In the genomic region with DNA sequence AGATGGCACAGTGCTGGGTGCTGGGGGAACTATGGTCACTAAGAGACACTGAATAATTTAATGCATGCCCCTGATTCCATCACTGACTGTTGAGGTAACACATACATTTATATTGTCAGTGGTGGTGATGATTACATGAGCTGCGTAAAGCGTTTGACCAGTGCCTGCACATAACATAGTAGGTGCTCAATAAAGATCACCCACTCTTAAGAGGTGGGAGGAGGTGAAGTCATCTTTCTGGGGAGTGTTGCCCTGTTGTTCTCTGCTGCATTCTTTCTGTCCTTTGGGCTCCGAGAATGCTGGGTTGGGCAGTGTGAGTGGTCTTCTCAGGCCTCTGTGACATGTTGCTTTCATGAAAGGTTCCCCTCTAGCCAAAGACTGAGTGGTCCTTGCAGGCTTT, we compare ENCODE assay signal across 17 cellular contexts.
DNase-seq lines count a peak whose midpoint lies in the region; ATAC-seq, FAIRE-seq and TF ChIP-seq lines count a peak whose summit lies in the region.
"Had no signal": no experiment of that assay in that cellular context is flagged by ENCODE, and none has a peak within 500 bp of the region (broad histone marks: within the 10 kb centered on the region; RNA-seq: fewer than 3 reads in every experiment).

No MANE protein-coding gene starts in this region.

- DNase-seq in HepG2 (ENCODE audit: low spot score) (no peak), right lobe of liver (no peak), bronchial epithelial cell (ENCODE audit: low read depth) (no peak), trophoblast cell (no peak), transverse colon (no peak), foreskin melanocyte (no peak), GM03348 (ENCODE audit: low spot score) (no peak), DMS53 (lab: John Stamatoyannopoulos, UW) (no peak)
- DNase-seq: AML-193; CD4-positive, alpha-beta T cell; DMS79 treated with DMSO at 0.1 percent for 48 hours; H9 had no signal

- no peaks in the 10 kb centered on the region for H3K9me3 ChIP-seq in HepG2 (ENCODE audit: low read length)
- H3K9me3 ChIP-seq in right lobe of liver: no peaks in the 10 kb centered on the region
- H3K9me3 ChIP-seq in trophoblast cell (ENCODE audit: insufficient read depth, low read depth, low read length): no peaks in the 10 kb centered on the region
- H3K9me3 ChIP-seq in transverse colon: no peaks in the 10 kb centered on the region
- H3K9me3 ChIP-seq: A549, Caco-2 had no signal

- H3K27ac ChIP-seq in HepG2 (ENCODE audit: extremely low read length, insufficient read depth, low read length) (peak overlapping the region; percentile 25), right lobe of liver (peak overlapping the region in 1 of 3 donors; percentile 87), trophoblast cell (ENCODE audit: low read depth, low read length) (no peak overlapping the region), transverse colon (peak overlapping the region in 3 of 4 donors; percentile 17 to 50 (median 30))
- H3K27ac ChIP-seq: 22Rv1, C4-2B had no signal

- no peak overlapping the region for H2BK120ac ChIP-seq in trophoblast cell (ENCODE audit: insufficient read depth, low read length, poor library complexity)

- FAIRE-seq in HepG2 (lab: Jason Lieb, UNC): no peak
- FAIRE-seq in bronchial epithelial cell (lab: Jason Lieb, UNC): peak; percentile 23
- FAIRE-seq: A549, H1 had no signal

- H3K18ac ChIP-seq in trophoblast cell (ENCODE audit: low read length): no peak overlapping the region

- H2AFZ ChIP-seq in HepG2 (ENCODE audit: low read length): no peak overlapping the region
- no peak overlapping the region for H2AFZ ChIP-seq in trophoblast cell (ENCODE audit: insufficient read depth, low read length, poor library complexity)

- H3K79me1 ChIP-seq in trophoblast cell (ENCODE audit: low read length): peaks cover 5% of the 10 kb centered on the region

- H3K4ac ChIP-seq in trophoblast cell (ENCODE audit: low read depth, low read length): peak overlapping the region; percentile 47

- peaks cover 97% of the 10 kb centered on the region for H4K20me1 ChIP-seq in HepG2 (ENCODE audit: insufficient read depth, low read length)

- no peak overlapping the region for H4K91ac ChIP-seq in trophoblast cell (ENCODE audit: low read depth, low read length)

- no peak overlapping the region for H3K14ac ChIP-seq in trophoblast cell (ENCODE audit: low read length)

- no peak for TF ChIP-seq CTCF in HepG2 (CRISPR knock-in tag; IDR thresholded peaks at IDR 0.05)
- TF ChIP-seq CTCF in right lobe of liver (IDR thresholded peaks at IDR 0.05): no peak
- no peak for TF ChIP-seq CTCF in bronchial epithelial cell (IDR thresholded peaks at IDR 0.05; ENCODE audit: insufficient read depth, low read length, severe bottlenecking)
- no peak for TF ChIP-seq CTCF in transverse colon (IDR thresholded peaks at IDR 0.05)

- in situ Hi-C loops in HepG2 (cut with HindIII; ENCODE audit: extremely low pct_ligation_motif_present, low pct_unique_long_range_greater_than_20kb) (no loop called here), transverse colon (cut with MboI; ENCODE audit: low pct_ligation_motif_present in 1 of 4, low pct_unique_long_range_greater_than_20kb in 1 of 4, low sequenced_read_pairs in 3 of 4) (no loop called here)

- 96% methylated on average over 3 of the region's 3 CpGs for WGBS in HepG2 (ENCODE audit: low lambda C conversion rate)
- WGBS in right lobe of liver (ENCODE audit: insufficient coverage, low coverage, low lambda C conversion rate, missing lambda C conversion rate): no CpG with 5 or more reads among the region's 3 CpGs
- WGBS in trophoblast cell (ENCODE audit: extremely low coverage, insufficient coverage, insufficient read length): no CpG with 5 or more reads among the region's 3 CpGs
- WGBS in transverse colon (ENCODE audit: low coverage in 1 of 2), 2 donors: 84 to 92% methylated on average over 3 of the region's 3 CpGs

- H3K36me3 ChIP-seq in HepG2 (replicated peaks in 1 of 2; ENCODE audit: control insufficient read depth in 1 of 2, insufficient read depth in 2 of 2, low read length in 2 of 2): peaks cover 4 to 8% of the 10 kb centered on the region in 2 experiments; a peak in 3 of 5 replicates
- no peaks in the 10 kb centered on the region for H3K36me3 ChIP-seq in right lobe of liver
- peaks cover 1% of the 10 kb centered on the region for H3K36me3 ChIP-seq in bronchial epithelial cell (ENCODE audit: control insufficient read depth, insufficient read depth, low read length)
- H3K36me3 ChIP-seq in trophoblast cell (ENCODE audit: control insufficient read depth in 1 of 2, insufficient read depth in 2 of 2, low read length in 2 of 2): peaks cover 0 to 2% of the 10 kb centered on the region in 2 experiments
- H3K36me3 ChIP-seq in transverse colon: no peaks in the 10 kb centered on the region

- no peak overlapping the region for H2BK12ac ChIP-seq in trophoblast cell (ENCODE audit: low read length)

- TF ChIP-seq POLR2A in HepG2 (IDR thresholded peaks at IDR 0.05; ENCODE audit: insufficient read depth in 1 of 2, low read depth in 2 of 2, low read length in 2 of 2): no peak
- no peak for TF ChIP-seq POLR2A in right lobe of liver (IDR thresholded peaks at IDR 0.05)
- no peak for TF ChIP-seq POLR2A in transverse colon (IDR thresholded peaks at IDR 0.05)

- no peak overlapping the region for H3K9ac ChIP-seq in HepG2 (ENCODE audit: insufficient read depth, low read depth, low read length)
- peak overlapping the region; percentile 60 for H3K9ac ChIP-seq in trophoblast cell (ENCODE audit: low read length)

- no peak overlapping the region for H3K23ac ChIP-seq in trophoblast cell (ENCODE audit: low read length)

- TF ChIP-seq EP300 in HepG2 (IDR thresholded peaks at IDR 0.05; ENCODE audit: low read depth in 2 of 2, low read length in 2 of 2): no peak
- TF ChIP-seq EP300 in HepG2 (CRISPR knock-in tag; IDR thresholded peaks at IDR 0.05; ENCODE audit: borderline replicate concordance): no peak
- TF ChIP-seq EP300 in transverse colon (IDR thresholded peaks at IDR 0.05; ENCODE audit: low read depth): no peak

- H3K27me3 ChIP-seq in HepG2 (ENCODE audit: control insufficient read depth in 1 of 2, insufficient read depth in 2 of 2, low read length in 2 of 2) (no peaks in the 10 kb centered on the region), right lobe of liver (no peaks in the 10 kb centered on the region), bronchial epithelial cell (ENCODE audit: control insufficient read depth, insufficient read depth, low read length) (no peaks in the 10 kb centered on the region), trophoblast cell (ENCODE audit: insufficient read depth, low read length) (no peaks in the 10 kb centered on the region), transverse colon (no peaks in the 10 kb centered on the region)

- CTCF ChIA-PET in HepG2 (lab: Yijun Ruan, JAX; ENCODE audit: low intra/inter-chr PET ratio, low total read pairs): no interaction called here

- H3K79me2 ChIP-seq in HepG2 (ENCODE audit: insufficient read depth, low read length): peaks cover 85% of the 10 kb centered on the region
- peaks cover 17% of the 10 kb centered on the region for H3K79me2 ChIP-seq in trophoblast cell (ENCODE audit: control insufficient read depth, insufficient read depth, low read length, poor library complexity)

- H3K4me2 ChIP-seq in HepG2 (ENCODE audit: low read depth, low read length) (peak overlapping the region; percentile 63; the same call in 1 of the 2 replicates), trophoblast cell (ENCODE audit: low read length) (no peak overlapping the region)
- H3K4me2 ChIP-seq: A549 had no signal

- H2AK5ac ChIP-seq in trophoblast cell (ENCODE audit: low read length): no peak overlapping the region

- no peak for TF ChIP-seq RAD21 in HepG2 (CRISPR knock-in tag; IDR thresholded peaks at IDR 0.05)

- ATAC-seq in HepG2 (no peak), right lobe of liver (no peak)

- H3K4me3 ChIP-seq in HepG2 (replicated peaks in 1 of 3; ENCODE audit: insufficient read depth in 1 of 3, low read depth in 2 of 3, low read length in 3 of 3) (no peak overlapping the region; a peak in 1 of 6 replicates), right lobe of liver (no peak overlapping the region), bronchial epithelial cell (ENCODE audit: low read depth, low read length) (no peak overlapping the region), trophoblast cell (ENCODE audit: low read depth, low read length) (no peak overlapping the region), transverse colon (no peak overlapping the region)
- H3K4me3 ChIP-seq: A549 had no signal

- no peak overlapping the region for H4K8ac ChIP-seq in trophoblast cell (ENCODE audit: low read depth, low read length)

- intact Hi-C loops in HepG2 (cut with micrococcal nuclease; ENCODE audit: unreplicated experiment) (loop anchor here (5.0 kb wide), 1 partner anchor 54 kb away; no protein-coding TSS in a partner anchor), right lobe of liver (cut with DNase I) (loop anchor here in 1 of 2 donors (10.0 kb wide), 1 partner anchor 53 kb away; no protein-coding TSS in a partner anchor), transverse colon (cut with DNase I; ENCODE audit: low total_unique reads) (no loop called here)

- H3K4me1 ChIP-seq in HepG2 (ENCODE audit: insufficient read depth, low read length) (peaks cover 71% of the 10 kb centered on the region), right lobe of liver (peaks cover 0 to 44% (median 22%) of the 10 kb centered on the region in 4 donors), trophoblast cell (ENCODE audit: control insufficient read depth in 1 of 2, insufficient read depth in 2 of 2, low read length in 2 of 2) (peaks cover 19 to 20% of the 10 kb centered on the region in 2 experiments), transverse colon (peaks cover 15 to 62% (median 35%) of the 10 kb centered on the region in 4 donors)

- BruUV-seq in HepG2 (replicated peaks; lab: Mats Ljungman, UMichigan): no TSS peak

- no peak overlapping the region for H4K12ac ChIP-seq in trophoblast cell (ENCODE audit: low read depth, low read length)

- no peak overlapping the region for H2BK5ac ChIP-seq in trophoblast cell (ENCODE audit: low read depth, low read length, poor library complexity)

- POLR2A ChIA-PET in HepG2 (lab: Yijun Ruan, JAX): no interaction called here

TF ChIP-seq in HepG2, 621 proteins besides CTCF, POLR2A, EP300 and RAD21 (continues in another document):
- TF ChIP-seq MYC (CRISPR knock-in tag; IDR thresholded peaks at IDR 0.05; ENCODE audit: borderline replicate concordance): no peak
- TF ChIP-seq, protein P1, sequence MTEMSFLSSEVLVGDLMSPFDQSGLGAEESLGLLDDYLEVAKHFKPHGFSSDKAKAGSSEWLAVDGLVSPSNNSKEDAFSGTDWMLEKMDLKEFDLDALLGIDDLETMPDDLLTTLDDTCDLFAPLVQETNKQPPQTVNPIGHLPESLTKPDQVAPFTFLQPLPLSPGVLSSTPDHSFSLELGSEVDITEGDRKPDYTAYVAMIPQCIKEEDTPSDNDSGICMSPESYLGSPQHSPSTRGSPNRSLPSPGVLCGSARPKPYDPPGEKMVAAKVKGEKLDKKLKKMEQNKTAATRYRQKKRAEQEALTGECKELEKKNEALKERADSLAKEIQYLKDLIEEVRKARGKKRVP (CRISPR knock-in tag; IDR thresholded peaks at IDR 0.05): no peak
- no peak for TF ChIP-seq ONECUT2 (CRISPR knock-in tag; IDR thresholded peaks at IDR 0.05)
